In the genomic region with DNA sequence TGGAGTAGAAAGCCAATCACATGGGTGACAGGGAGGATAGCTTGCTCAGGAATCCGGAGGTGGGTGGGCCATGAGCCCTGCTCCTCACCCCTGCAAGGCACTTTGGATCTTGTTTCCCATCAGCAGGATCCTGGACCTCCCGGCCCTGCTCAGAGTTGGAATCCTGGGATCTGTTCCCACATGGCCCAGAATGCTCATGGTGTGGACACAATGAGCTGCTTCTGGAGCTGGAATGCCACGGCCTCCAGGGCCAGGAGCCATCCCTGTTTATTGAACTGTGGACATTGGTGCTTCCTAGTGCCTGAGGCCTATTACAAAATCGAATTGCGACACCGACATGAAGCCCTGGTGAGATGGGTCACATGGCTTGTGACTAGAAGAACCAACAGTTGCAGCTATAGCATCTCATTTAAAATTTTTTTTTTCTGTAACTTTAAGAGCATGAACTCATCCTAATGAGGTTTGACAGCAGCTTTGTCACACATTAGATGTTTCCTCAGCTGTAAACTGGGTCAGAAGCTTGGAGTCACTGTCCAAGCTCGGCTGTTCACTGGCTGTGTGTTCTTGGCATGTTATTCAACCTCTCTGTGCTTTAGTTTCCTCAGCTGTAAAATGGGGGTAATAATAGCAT, we compare ENCODE assay signal across 1 cellular context.
TF ChIP-seq lines count a peak whose summit lies in the region.

No MANE protein-coding gene starts in this region.

TF ChIP-seq in HEK293, 187 proteins besides CTCF, POLR2A, EP300 and RAD21 (continued from another document):
- TF ChIP-seq, protein P1, sequence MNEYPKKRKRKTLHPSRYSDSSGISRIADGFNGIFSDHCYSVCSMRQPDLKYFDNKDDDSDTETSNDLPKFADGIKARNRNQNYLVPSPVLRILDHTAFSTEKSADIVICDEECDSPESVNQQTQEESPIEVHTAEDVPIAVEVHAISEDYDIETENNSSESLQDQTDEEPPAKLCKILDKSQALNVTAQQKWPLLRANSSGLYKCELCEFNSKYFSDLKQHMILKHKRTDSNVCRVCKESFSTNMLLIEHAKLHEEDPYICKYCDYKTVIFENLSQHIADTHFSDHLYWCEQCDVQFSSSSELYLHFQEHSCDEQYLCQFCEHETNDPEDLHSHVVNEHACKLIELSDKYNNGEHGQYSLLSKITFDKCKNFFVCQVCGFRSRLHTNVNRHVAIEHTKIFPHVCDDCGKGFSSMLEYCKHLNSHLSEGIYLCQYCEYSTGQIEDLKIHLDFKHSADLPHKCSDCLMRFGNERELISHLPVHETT (tag by site-specific recombination; IDR thresholded peaks at IDR 0.05), result no peak
- TF ChIP-seq SCRT2 (tag by site-specific recombination; IDR thresholded peaks at IDR 0.05), result peak; percentile 35; the same call in 1 of the 2 replicates
- TF ChIP-seq, protein P2, sequence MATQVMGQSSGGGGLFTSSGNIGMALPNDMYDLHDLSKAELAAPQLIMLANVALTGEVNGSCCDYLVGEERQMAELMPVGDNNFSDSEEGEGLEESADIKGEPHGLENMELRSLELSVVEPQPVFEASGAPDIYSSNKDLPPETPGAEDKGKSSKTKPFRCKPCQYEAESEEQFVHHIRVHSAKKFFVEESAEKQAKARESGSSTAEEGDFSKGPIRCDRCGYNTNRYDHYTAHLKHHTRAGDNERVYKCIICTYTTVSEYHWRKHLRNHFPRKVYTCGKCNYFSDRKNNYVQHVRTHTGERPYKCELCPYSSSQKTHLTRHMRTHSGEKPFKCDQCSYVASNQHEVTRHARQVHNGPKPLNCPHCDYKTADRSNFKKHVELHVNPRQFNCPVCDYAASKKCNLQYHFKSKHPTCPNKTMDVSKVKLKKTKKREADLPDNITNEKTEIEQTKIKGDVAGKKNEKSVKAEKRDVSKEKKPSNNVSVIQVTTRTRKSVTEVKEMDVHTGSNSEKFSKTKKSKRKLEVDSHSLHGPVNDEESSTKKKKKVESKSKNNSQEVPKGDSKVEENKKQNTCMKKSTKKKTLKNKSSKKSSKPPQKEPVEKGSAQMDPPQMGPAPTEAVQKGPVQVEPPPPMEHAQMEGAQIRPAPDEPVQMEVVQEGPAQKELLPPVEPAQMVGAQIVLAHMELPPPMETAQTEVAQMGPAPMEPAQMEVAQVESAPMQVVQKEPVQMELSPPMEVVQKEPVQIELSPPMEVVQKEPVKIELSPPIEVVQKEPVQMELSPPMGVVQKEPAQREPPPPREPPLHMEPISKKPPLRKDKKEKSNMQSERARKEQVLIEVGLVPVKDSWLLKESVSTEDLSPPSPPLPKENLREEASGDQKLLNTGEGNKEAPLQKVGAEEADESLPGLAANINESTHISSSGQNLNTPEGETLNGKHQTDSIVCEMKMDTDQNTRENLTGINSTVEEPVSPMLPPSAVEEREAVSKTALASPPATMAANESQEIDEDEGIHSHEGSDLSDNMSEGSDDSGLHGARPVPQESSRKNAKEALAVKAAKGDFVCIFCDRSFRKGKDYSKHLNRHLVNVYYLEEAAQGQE (tag by site-specific recombination; IDR thresholded peaks at IDR 0.05), result no peak
- no peak for TF ChIP-seq ZNF266 (tag by site-specific recombination; IDR thresholded peaks at IDR 0.05; ENCODE audit: low read depth)
- TF ChIP-seq ZIC2 (tag by site-specific recombination; IDR thresholded peaks at IDR 0.05), result no peak
- TF ChIP-seq, protein P3, sequence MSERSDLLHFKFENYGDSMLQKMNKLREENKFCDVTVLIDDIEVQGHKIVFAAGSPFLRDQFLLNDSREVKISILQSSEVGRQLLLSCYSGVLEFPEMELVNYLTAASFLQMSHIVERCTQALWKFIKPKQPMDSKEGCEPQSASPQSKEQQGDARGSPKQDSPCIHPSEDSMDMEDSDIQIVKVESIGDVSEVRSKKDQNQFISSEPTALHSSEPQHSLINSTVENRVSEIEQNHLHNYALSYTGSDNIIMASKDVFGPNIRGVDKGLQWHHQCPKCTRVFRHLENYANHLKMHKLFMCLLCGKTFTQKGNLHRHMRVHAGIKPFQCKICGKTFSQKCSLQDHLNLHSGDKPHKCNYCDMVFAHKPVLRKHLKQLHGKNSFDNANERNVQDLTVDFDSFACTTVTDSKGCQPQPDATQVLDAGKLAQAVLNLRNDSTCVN (tag by site-specific recombination; optimal IDR thresholded peaks at IDR 0.05), result no peak
- TF ChIP-seq ZNF610 (tag by site-specific recombination; IDR thresholded peaks at IDR 0.05; ENCODE audit: borderline replicate concordance), result no peak
- peak; percentile 90 for TF ChIP-seq ZNF768 (tag by site-specific recombination; IDR thresholded peaks at IDR 0.05)
- no peak for TF ChIP-seq ZNF423 (tag by site-specific recombination; IDR thresholded peaks at IDR 0.05)
- TF ChIP-seq GLI4 (tag by site-specific recombination; IDR thresholded peaks at IDR 0.05), result no peak
- TF ChIP-seq ZNF664 (tag by site-specific recombination; IDR thresholded peaks at IDR 0.05), result peak; percentile 99
- TF ChIP-seq, protein P4, sequence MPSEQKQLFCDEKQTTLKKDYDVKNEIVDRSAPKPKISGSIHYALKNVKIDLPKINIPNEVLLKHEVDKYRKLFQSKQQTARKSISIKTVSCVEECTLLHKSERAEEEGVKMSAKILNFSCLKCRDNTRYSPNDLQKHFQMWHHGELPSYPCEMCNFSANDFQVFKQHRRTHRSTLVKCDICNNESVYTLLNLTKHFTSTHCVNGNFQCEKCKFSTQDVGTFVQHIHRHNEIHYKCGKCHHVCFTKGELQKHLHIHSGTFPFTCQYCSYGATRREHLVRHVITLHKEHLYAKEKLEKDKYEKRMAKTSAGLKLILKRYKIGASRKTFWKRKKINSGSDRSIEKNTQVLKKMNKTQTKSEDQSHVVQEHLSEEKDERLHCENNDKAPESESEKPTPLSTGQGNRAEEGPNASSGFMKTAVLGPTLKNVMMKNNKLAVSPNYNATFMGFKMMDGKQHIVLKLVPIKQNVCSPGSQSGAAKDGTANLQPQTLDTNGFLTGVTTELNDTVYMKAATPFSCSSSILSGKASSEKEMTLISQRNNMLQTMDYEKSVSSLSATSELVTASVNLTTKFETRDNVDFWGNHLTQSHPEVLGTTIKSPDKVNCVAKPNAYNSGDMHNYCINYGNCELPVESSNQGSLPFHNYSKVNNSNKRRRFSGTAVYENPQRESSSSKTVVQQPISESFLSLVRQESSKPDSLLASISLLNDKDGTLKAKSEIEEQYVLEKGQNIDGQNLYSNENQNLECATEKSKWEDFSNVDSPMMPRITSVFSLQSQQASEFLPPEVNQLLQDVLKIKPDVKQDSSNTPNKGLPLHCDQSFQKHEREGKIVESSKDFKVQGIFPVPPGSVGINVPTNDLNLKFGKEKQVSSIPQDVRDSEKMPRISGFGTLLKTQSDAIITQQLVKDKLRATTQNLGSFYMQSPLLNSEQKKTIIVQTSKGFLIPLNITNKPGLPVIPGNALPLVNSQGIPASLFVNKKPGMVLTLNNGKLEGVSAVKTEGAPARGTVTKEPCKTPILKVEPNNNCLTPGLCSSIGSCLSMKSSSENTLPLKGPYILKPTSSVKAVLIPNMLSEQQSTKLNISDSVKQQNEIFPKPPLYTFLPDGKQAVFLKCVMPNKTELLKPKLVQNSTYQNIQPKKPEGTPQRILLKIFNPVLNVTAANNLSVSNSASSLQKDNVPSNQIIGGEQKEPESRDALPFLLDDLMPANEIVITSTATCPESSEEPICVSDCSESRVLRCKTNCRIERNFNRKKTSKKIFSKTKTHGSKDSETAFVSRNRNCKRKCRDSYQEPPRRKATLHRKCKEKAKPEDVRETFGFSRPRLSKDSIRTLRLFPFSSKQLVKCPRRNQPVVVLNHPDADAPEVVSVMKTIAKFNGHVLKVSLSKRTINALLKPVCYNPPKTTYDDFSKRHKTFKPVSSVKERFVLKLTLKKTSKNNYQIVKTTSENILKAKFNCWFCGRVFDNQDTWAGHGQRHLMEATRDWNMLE (tag by site-specific recombination; conservative IDR thresholded peaks at IDR 0.05; ENCODE audit: low read depth), result no peak
- TF ChIP-seq OVOL3 (tag by site-specific recombination; IDR thresholded peaks at IDR 0.05), result no peak
